15 cellular contexts compared by ENCODE assay signal in the genomic region with DNA sequence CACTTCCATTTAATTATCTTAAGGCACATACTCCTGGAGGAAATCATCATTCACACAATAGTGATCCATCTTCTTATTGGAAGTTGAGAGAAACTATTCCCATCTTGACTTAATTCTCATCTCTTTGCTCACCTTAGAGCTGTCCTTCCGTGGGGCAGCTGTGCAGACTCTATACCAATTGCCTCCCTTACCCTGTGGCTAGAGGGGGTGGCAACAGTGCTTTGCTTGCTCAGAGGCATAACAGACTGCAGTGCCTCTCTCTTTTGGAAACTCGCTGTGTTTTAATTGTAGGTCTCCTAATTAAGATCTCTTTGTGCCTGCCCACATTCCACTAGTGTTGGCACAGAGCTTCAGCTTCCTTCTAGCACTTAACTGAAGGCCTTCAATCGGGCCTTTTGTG. TPM values are rescaled to one million over a fixed set of nuclear protein-coding genes. Genes with fewer than 3 reads are reported as not detected.
DNase-seq lines count a peak whose midpoint lies in the region; ATAC-seq and TF ChIP-seq lines count a peak whose summit lies in the region.
"Had no signal": no experiment of that assay in that cellular context is flagged by ENCODE, and none has a peak within 500 bp of the region (broad histone marks: within the 10 kb centered on the region; RNA-seq: fewer than 3 reads in every experiment).

No MANE protein-coding gene starts in this region.

- H3K27ac Mint-ChIP-seq in WTC11, result peak overlapping the region; percentile 30

- intact Hi-C loops in esophagus squamous epithelium (cut with DNase I), result no loop called here

- H3K36me3 ChIP-seq in iPS-20b (ENCODE audit: insufficient read depth, low read depth, low read length), result peaks cover 47% of the 10 kb centered on the region; the same call in 1 of the 2 replicates
- H3K36me3 ChIP-seq in esophagus squamous epithelium, result peaks cover 0 to 4% (median 0%) of the 10 kb centered on the region in 3 donors
- H3K36me3 ChIP-seq: ascending aorta, tibial artery had no signal

- TF ChIP-seq CTCF in WTC11 (IDR thresholded peaks at IDR 0.05) (no peak), esophagus squamous epithelium (IDR thresholded peaks at IDR 0.05) (no peak)

- H3K9me3 ChIP-seq in iPS-20b (ENCODE audit: insufficient read depth, low read depth, low read length) (no peaks in the 10 kb centered on the region), esophagus squamous epithelium (no peaks in the 10 kb centered on the region)
- H3K9me3 ChIP-seq: ascending aorta, MG63, tibial artery had no signal

- H3K4me1 Mint-ChIP-seq in WTC11, result peaks cover 60% of the 10 kb centered on the region

- ATAC-seq in WTC11, result no peak
- no peak for ATAC-seq in GM18858 (IDR thresholded peaks at IDR 0.05; ENCODE audit: unreplicated experiment)
- ATAC-seq: Right ventricle myocardium inferior had no signal

- no peak overlapping the region for H3K9ac ChIP-seq in iPS-20b (ENCODE audit: low read depth, low read length)

- peak overlapping the region; percentile 1; the same call in 1 of the 2 replicates for H3K4me3 Mint-ChIP-seq in WTC11
- H3K4me3 Mint-ChIP-seq: CD14-positive monocyte had no signal

- no peaks in the 10 kb centered on the region for H3K9me3 Mint-ChIP-seq in WTC11
- H3K9me3 Mint-ChIP-seq: CD14-positive monocyte had no signal

- H3K4me3 ChIP-seq in iPS-20b (ENCODE audit: low read length) (peak overlapping the region; percentile 32; the same call in 1 of the 2 replicates), esophagus squamous epithelium (no peak overlapping the region)
- H3K4me3 ChIP-seq: ascending aorta, MG63, tibial artery had no signal

- H3K36me3 Mint-ChIP-seq in WTC11, result peaks cover 10% of the 10 kb centered on the region

- H3K4me1 ChIP-seq in iPS-20b (ENCODE audit: insufficient read depth, low read length), result peaks cover 34% of the 10 kb centered on the region
- H3K4me1 ChIP-seq in esophagus squamous epithelium, result peaks cover 24 to 84% (median 39%) of the 10 kb centered on the region in 3 donors

- POLR2A ChIA-PET in WTC11 (lab: Charles Lee), result interaction anchor here (0.5 kb wide), 1 partner anchor 9 kb away, joined by 3 read pairs; no protein-coding TSS in a partner anchor

- CTCF ChIA-PET in WTC11 (lab: Charles Lee), result no interaction called here

- H3K27me3 ChIP-seq in iPS-20b (ENCODE audit: insufficient read depth, low read length), result no peaks in the 10 kb centered on the region
- no peaks in the 10 kb centered on the region for H3K27me3 ChIP-seq in esophagus squamous epithelium
- H3K27me3 ChIP-seq: ascending aorta, MG63, tibial artery had no signal

- DNase-seq in stimulated activated naive CD4-positive, alpha-beta T cell treated with Interleukin-2 at 50 U/mL for 16 hours (lab: John Stamatoyannopoulos, UW), result peak; percentile 6
- DNase-seq in stimulated activated naive CD4-positive, alpha-beta T cell (lab: John Stamatoyannopoulos, UW), result no peak
- DNase-seq in WTC11 (ENCODE audit: low spot score) (no peak), activated gamma-delta T cell (lab: John Stamatoyannopoulos, UW) (no peak), esophagus squamous epithelium (lab: John Stamatoyannopoulos, UW) (no peak), ecto neural progenitor cell (ENCODE audit: low spot score) (no peak)
- DNase-seq: activated CD4-positive, CD25-positive, alpha-beta regulatory T cell; MG63; NCI-H446 treated with DMSO at 0.1 percent for 48 hours; tibial artery had no signal

- H3K27ac ChIP-seq in iPS-20b (ENCODE audit: low read length) (no peak overlapping the region), esophagus squamous epithelium (no peak overlapping the region)
- H3K27ac ChIP-seq: ascending aorta, tibial artery had no signal

- 39 to 41% methylated on average over 3 of the region's 3 CpGs for WGBS in esophagus squamous epithelium, 2 donors

- H3K27me3 Mint-ChIP-seq in WTC11 (ENCODE audit: low read depth), result no peaks in the 10 kb centered on the region

- no peak for TF ChIP-seq POLR2A in esophagus squamous epithelium (IDR thresholded peaks at IDR 0.05)

TF ChIP-seq in WTC11, 78 proteins besides CTCF, POLR2A, EP300 and RAD21:
- TF ChIP-seq ETV6 (CRISPR knock-in tag; IDR thresholded peaks at IDR 0.05), result no peak
- TF ChIP-seq SP1 (CRISPR knock-in tag; conservative IDR thresholded peaks at IDR 0.05), result no peak
- TF ChIP-seq, protein P1, sequence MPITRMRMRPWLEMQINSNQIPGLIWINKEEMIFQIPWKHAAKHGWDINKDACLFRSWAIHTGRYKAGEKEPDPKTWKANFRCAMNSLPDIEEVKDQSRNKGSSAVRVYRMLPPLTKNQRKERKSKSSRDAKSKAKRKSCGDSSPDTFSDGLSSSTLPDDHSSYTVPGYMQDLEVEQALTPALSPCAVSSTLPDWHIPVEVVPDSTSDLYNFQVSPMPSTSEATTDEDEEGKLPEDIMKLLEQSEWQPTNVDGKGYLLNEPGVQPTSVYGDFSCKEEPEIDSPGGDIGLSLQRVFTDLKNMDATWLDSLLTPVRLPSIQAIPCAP (CRISPR knock-in tag; IDR thresholded peaks at IDR 0.05), result no peak
- TF ChIP-seq ATF2 (CRISPR knock-in tag; IDR thresholded peaks at IDR 0.05; ENCODE audit: borderline replicate concordance, low read depth), result no peak
- no peak for TF ChIP-seq SOX15 (CRISPR knock-in tag; IDR thresholded peaks at IDR 0.05)

RNA-seq across cellular contexts. Expression of gene KMT2A, which starts 5.5 kb away (rescaled TPM):
- total RNA-seq in WTC11 (2021) (54.0 to 59.1 TPM (median 54.8 TPM) in 3 replicates), esophagus squamous epithelium (10 to 100 TPM; 22.0 to 54.0 (median 29.0) TPM)

RNA-seq across cellular contexts. Expression of gene ATP5MG, which starts 40.4 kb away (rescaled TPM):
- 236 to 251 TPM (median 239 TPM) in 3 replicates for total RNA-seq in WTC11 (2021)
- total RNA-seq in esophagus squamous epithelium, result 10 to 100 TPM; 44.2 to 65.0 (median 48.8) TPM
